ENCODE assay signal across 8 cellular contexts in the genomic region with DNA sequence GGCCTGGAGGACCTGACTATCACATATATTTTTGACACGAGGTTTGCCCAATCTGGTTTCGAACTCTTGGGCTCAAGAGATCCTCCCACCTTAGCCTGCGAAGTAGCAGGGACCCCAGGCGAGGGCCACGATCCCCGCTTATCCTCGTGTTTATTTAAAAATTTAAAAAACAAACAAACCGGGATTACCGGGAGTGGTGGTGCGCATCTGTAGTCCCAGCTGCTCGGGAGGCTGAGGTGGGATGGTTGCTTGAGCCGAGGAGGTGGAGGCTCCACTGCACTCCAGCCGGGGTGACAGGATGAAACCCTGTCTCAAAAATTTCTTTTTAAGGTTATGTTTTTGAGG. TPM values are rescaled to one million over a fixed set of nuclear protein-coding genes. Genes with fewer than 3 reads are reported as not detected.
DNase-seq lines count a peak whose midpoint lies in the region; ATAC-seq and TF ChIP-seq lines count a peak whose summit lies in the region.

No MANE protein-coding gene starts in this region.

- H3K27ac Mint-ChIP-seq in activated naive CD4-positive, alpha-beta T cell treated with anti-CD3 and anti-CD28 coated beads, Interleukin-2, amount 50 U/mL, for 72 hours: peak overlapping the region; percentile 86 to 94

- H3K9ac ChIP-seq in iPS-20b (ENCODE audit: low read depth, low read length): peak overlapping the region; percentile 97; the same call in 1 of the 2 replicates

- H3K27me3 ChIP-seq in iPS-20b (ENCODE audit: insufficient read depth, low read length): no peaks in the 10 kb centered on the region
- H3K27me3 ChIP-seq in stomach: no peaks in the 10 kb centered on the region

- no peak for TF ChIP-seq EP300 in stomach (IDR thresholded peaks at IDR 0.05)

- intact Hi-C loops in stomach (cut with DNase I; ENCODE audit: low total_unique reads): no loop called here

- H3K9me3 ChIP-seq in iPS-20b (ENCODE audit: insufficient read depth, low read depth, low read length): no peaks in the 10 kb centered on the region
- no peaks in the 10 kb centered on the region for H3K9me3 ChIP-seq in stomach

- peaks cover 30% of the 10 kb centered on the region for H3K36me3 ChIP-seq in iPS-20b (ENCODE audit: insufficient read depth, low read depth, low read length)
- H3K36me3 ChIP-seq in stomach: peaks cover 18 to 27% (median 26%) of the 10 kb centered on the region in 4 donors

- H3K27ac ChIP-seq in iPS-20b (ENCODE audit: low read length): no peak overlapping the region
- H3K27ac ChIP-seq in stomach: peak overlapping the region; percentile 85 to 91 (median 88)

- DNase-seq in NCI-H748 (lab: John Stamatoyannopoulos, UW; ENCODE audit: unreplicated experiment): peak; percentile 41
- DNase-seq in NCI-H748 treated with DMSO at 0.1 percent for 48 hours (lab: John Stamatoyannopoulos, UW): no peak
- DNase-seq in activated naive CD4-positive, alpha-beta T cell treated with anti-CD3 and anti-CD28 coated beads, Interleukin-2, amount 50 U/mL, for 72 hours (ENCODE audit: low spot score in 2 of 2): no peak
- no peak for DNase-seq in stomach
- no peak for DNase-seq in NCI-H1105 (lab: John Stamatoyannopoulos, UW)
- DNase-seq in NK-92 treated with Interleukin-12 subunit alpha and Interleukin-12 subunit beta, amount 100 ng/mL, for 24 hours (lab: John Stamatoyannopoulos, UW): no peak

- H3K4me3 ChIP-seq in iPS-20b (ENCODE audit: low read length): peak overlapping the region; percentile 86
- peak overlapping the region; percentile 88 to 99 (median 96) for H3K4me3 ChIP-seq in stomach

- H3K4me1 ChIP-seq in iPS-20b (ENCODE audit: insufficient read depth, low read length) (peaks cover 8% of the 10 kb centered on the region; the same call in 1 of the 2 replicates), stomach (peaks cover 14 to 18% (median 18%) of the 10 kb centered on the region in 4 donors)

- H3K36me3 Mint-ChIP-seq in activated naive CD4-positive, alpha-beta T cell treated with anti-CD3 and anti-CD28 coated beads, Interleukin-2, amount 50 U/mL, for 72 hours: peaks cover 14 to 20% of the 10 kb centered on the region in 2 donors

- TF ChIP-seq POLR2A in stomach (IDR thresholded peaks at IDR 0.05): no peak

- H3K9me3 Mint-ChIP-seq in activated naive CD4-positive, alpha-beta T cell treated with anti-CD3 and anti-CD28 coated beads, Interleukin-2, amount 50 U/mL, for 72 hours: no peaks in the 10 kb centered on the region

- no peak for ATAC-seq in activated naive CD4-positive, alpha-beta T cell treated with anti-CD3 and anti-CD28 coated beads, Interleukin-2, amount 50 U/mL, for 72 hours
- ATAC-seq in GM21381 (IDR thresholded peaks at IDR 0.05; ENCODE audit: unreplicated experiment): no peak

- 23 to 30% (median 28%) methylated on average over 13 of the region's 13 CpGs for WGBS in stomach, 5 donors

- no peak for TF ChIP-seq CTCF in stomach (IDR thresholded peaks at IDR 0.05)

RNA-seq across cellular contexts. Expression of a gene that starts 0.5 kb away (rescaled TPM):
- 10 to 100 TPM; 81.1 to 83.3 TPM for total RNA-seq in activated naive CD4-positive, alpha-beta T cell treated with anti-CD3 and anti-CD28 coated beads, Interleukin-2, amount 50 U/mL, for 72 hours
- total RNA-seq in stomach: 100 to 1,000 TPM in 1 of 5 donors, 10 to 100 TPM in 4; 15.1 to 118 (median 38.3) TPM
- polyA plus RNA-seq in stomach: 10 to 100 TPM; 21.6 to 43.2 (median 23.2) TPM

RNA-seq across cellular contexts. Expression of a gene that starts 40.3 kb away (rescaled TPM):
- 100 to 1,000 TPM; 107 to 148 TPM for total RNA-seq in activated naive CD4-positive, alpha-beta T cell treated with anti-CD3 and anti-CD28 coated beads, Interleukin-2, amount 50 U/mL, for 72 hours
- total RNA-seq in stomach: 100 to 1,000 TPM in 1 of 5 donors, 10 to 100 TPM in 3, 1 to 10 TPM in 1; 9.0 to 108 (median 34.4) TPM
- polyA plus RNA-seq in stomach: 100 to 1,000 TPM in 1 of 3 donors, 10 to 100 TPM in 2; 78.5 to 149 (median 91.8) TPM

RNA-seq across cellular contexts. Expression of a gene that starts 53.1 kb away (rescaled TPM):
- under 1 TPM in 1 of 2 donors, not detected in 1; 0.21 TPM for total RNA-seq in activated naive CD4-positive, alpha-beta T cell treated with anti-CD3 and anti-CD28 coated beads, Interleukin-2, amount 50 U/mL, for 72 hours
- not detected for total RNA-seq in stomach
- polyA plus RNA-seq in stomach: not detected
